18 cellular contexts compared by ENCODE assay signal in the genomic region with DNA sequence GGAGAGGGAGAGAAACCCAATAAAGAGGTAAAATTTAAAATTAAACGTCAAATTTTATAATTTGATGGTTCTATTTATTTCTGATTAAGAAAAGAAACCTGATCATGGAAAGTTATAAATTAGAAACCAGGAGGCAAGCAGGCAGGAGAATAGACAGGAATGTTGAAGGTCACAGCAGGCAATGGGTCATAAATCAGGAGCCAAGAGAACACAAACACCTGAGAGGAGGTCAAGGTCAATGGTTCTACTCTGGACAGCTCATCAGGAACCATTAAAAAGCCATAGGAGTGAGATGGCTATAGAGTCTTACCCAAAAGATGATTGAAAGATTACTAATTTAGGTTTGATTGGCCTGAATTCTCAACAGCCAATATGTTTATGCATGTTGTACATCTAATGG.
"Had no signal": no experiment of that assay in that cellular context is flagged by ENCODE, and none has a peak within 500 bp of the region (broad histone marks: within the 10 kb centered on the region; RNA-seq: fewer than 3 reads in every experiment).

No MANE protein-coding gene starts in this region.

- DNase-seq: naive thymus-derived CD4-positive, alpha-beta T cell; natural killer cell; occipital lobe; ovary; posterior cingulate gyrus; psoas muscle; right cardiac atrium; spleen; stimulated activated CD4-positive, alpha-beta T cell treated with anti-CD3 and anti-CD28 coated beads, Interleukin-12 subunit alpha, Interleukin-12 subunit beta, amount 100 ng/mL, for 4 hours; stimulated activated CD4-positive, alpha-beta T cell treated with anti-CD3 and anti-CD28 coated beads, Interleukin-1b, Interleukin-23, amount 100 ng/mL, for 48 hours; stimulated activated CD4-positive, alpha-beta T cell treated with anti-CD3 and anti-CD28 coated beads, Interleukin-4, amount 100 ng/mL, for 1 hour; stimulated activated CD4-positive, alpha-beta T cell treated with anti-CD3 and anti-CD28 coated beads, Interleukin-4, amount 100 ng/mL, for 4 hours; stimulated activated CD8-positive, alpha-beta memory T cell treated with anti-CD3 and anti-CD28 coated beads, Interleukin-4, amount 100 ng/mL, for 48 hours; stimulated activated naive CD4-positive, alpha-beta T cell; stomach; thyroid gland; trophoblast cell; upper lobe of left lung had no signal
